In the genomic region with DNA sequence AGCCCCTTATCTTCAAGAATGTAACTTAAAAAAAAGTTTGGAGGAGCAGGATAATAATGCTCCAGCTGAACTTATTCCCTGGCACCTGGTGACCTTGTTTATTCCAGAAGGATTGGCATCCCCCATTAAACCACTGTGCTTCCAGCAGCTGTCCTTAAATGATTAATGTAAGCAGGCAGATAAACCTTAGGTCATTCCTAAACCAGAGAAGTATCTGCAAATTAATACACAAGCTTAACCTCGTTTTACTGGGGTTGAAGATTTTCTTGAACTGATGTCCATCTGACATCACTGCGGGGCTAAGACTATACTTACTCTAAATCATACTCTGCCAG, we compare ENCODE assay signal across 1 cellular context.
TF ChIP-seq lines count a peak whose summit lies in the region.

No MANE protein-coding gene starts in this region.

TF ChIP-seq in H1, 55 proteins besides CTCF, POLR2A, EP300 and RAD21:
- no peak for TF ChIP-seq RBBP5 (IDR thresholded peaks at IDR 0.05; ENCODE audit: borderline replicate concordance, low read depth, low read length)
- no peak for TF ChIP-seq POU5F1 (IDR thresholded peaks at IDR 0.05; ENCODE audit: low read depth, low read length)
- no peak for TF ChIP-seq HDAC2 (IDR thresholded peaks at IDR 0.05; ENCODE audit: borderline replicate concordance in 1 of 2, low read depth in 2 of 2, low read length in 2 of 2)
- TF ChIP-seq SUZ12 (IDR thresholded peaks at IDR 0.05; ENCODE audit: low read length), result no peak
- no peak for TF ChIP-seq TCF12 (IDR thresholded peaks at IDR 0.05; ENCODE audit: low read depth, low read length)
- no peak for TF ChIP-seq TAF7 (optimal IDR thresholded peaks at IDR 0.05; ENCODE audit: borderline replicate concordance, low read depth, low read length)
- no peak for TF ChIP-seq YY1 (IDR thresholded peaks at IDR 0.05; ENCODE audit: low read depth, low read length)
- TF ChIP-seq JUN (IDR thresholded peaks at IDR 0.05; ENCODE audit: low read depth, low read length), result no peak
- no peak for TF ChIP-seq SIX5 (IDR thresholded peaks at IDR 0.05; ENCODE audit: low read depth, low read length)
